Comparison of ENCODE assay signal across 8 cellular contexts in genomic region chr17:29590261-29590978, GRCh38. TPM values are rescaled to one million over a fixed set of nuclear protein-coding genes. Genes with fewer than 3 reads are reported as not detected.
A peak's percentile ranks its signal among the peaks of the same experiment; 100 is the strongest.
DNase-seq lines count a peak whose midpoint lies in the region; ATAC-seq, FAIRE-seq and TF ChIP-seq lines count a peak whose summit lies in the region.

No MANE protein-coding gene starts in this region.

- peak overlapping the region; percentile 64 for H3K4me2 ChIP-seq in trophoblast cell (ENCODE audit: low read length)

- no peak overlapping the region for H2AK5ac ChIP-seq in trophoblast cell (ENCODE audit: low read length)

- no peak overlapping the region for H2BK120ac ChIP-seq in trophoblast cell (ENCODE audit: insufficient read depth, low read length, poor library complexity)

- H3K4me3 ChIP-seq in BJ (ENCODE audit: low read depth, low read length) (peak overlapping the region; percentile 47), trophoblast cell (ENCODE audit: low read depth, low read length) (no peak overlapping the region)

- H2BK12ac ChIP-seq in trophoblast cell (ENCODE audit: low read length) = no peak overlapping the region

- H3K36me3 ChIP-seq in BJ (ENCODE audit: control insufficient read depth, insufficient read depth, low read length) (peaks cover 3% of the 10 kb centered on the region), trophoblast cell (ENCODE audit: control insufficient read depth in 1 of 2, insufficient read depth in 2 of 2, low read length in 2 of 2) (no peaks in the 10 kb centered on the region)

- TF ChIP-seq CTCF in BJ (IDR thresholded peaks at IDR 0.05; ENCODE audit: insufficient read depth, low read depth, low read length) (no peak), activated B cell treated with CpG ODN at 0.5 μM for 24 hours (IDR thresholded peaks at IDR 0.05) (no peak), D721Med (IDR thresholded peaks at IDR 0.05; ENCODE audit: insufficient read depth, missing control alignments) (no peak)

- H3K4me1 Mint-ChIP-seq in activated B cell treated with CpG ODN at 0.5 μM for 24 hours = peaks cover 67% of the 10 kb centered on the region

- POLR2A ChIA-PET in BJ (lab: Charles Lee) (interaction anchor here (0.7 kb wide), 1 partner anchor 218 kb away, joined by 5 read pairs; no protein-coding TSS in a partner anchor), activated B cell treated with CpG ODN at 0.5 μM for 24 hours (lab: Charles Lee) (interaction anchor here (0.7 to 3.4 kb wide), 8 partner anchors 10 to 27 kb away, joined by 3 to 32 read pairs (median 5); partner anchors contain the start of gene TP53I13)

- no peak overlapping the region for H2BK5ac ChIP-seq in trophoblast cell (ENCODE audit: low read depth, low read length, poor library complexity)

- no peak overlapping the region for H3K27ac ChIP-seq in trophoblast cell (ENCODE audit: low read depth, low read length)

- H3K23ac ChIP-seq in trophoblast cell (ENCODE audit: low read length) = no peak overlapping the region

- H3K79me2 ChIP-seq in trophoblast cell (ENCODE audit: control insufficient read depth, insufficient read depth, low read length, poor library complexity) = peaks cover 9% of the 10 kb centered on the region

- FAIRE-seq in HTR-8/SVneo (lab: Jason Lieb, UNC) (no peak), D721Med (lab: Jason Lieb, UNC) (no peak)

- WGBS in trophoblast cell (ENCODE audit: extremely low coverage, insufficient coverage, insufficient read length) = no CpG with 5 or more reads among the region's 28 CpGs

- H3K27me3 Mint-ChIP-seq in activated B cell treated with CpG ODN at 0.5 μM for 24 hours = no peaks in the 10 kb centered on the region

- H3K4me3 Mint-ChIP-seq in activated B cell treated with CpG ODN at 0.5 μM for 24 hours = peak overlapping the region; percentile 83

- no peak overlapping the region for H4K12ac ChIP-seq in trophoblast cell (ENCODE audit: low read depth, low read length)

- H3K9me3 ChIP-seq in trophoblast cell (ENCODE audit: insufficient read depth, low read depth, low read length) = no peaks in the 10 kb centered on the region

- no peak overlapping the region for H3K4ac ChIP-seq in trophoblast cell (ENCODE audit: low read depth, low read length)

- no peak overlapping the region for H3K18ac ChIP-seq in trophoblast cell (ENCODE audit: low read length)

- peak overlapping the region; percentile 78 for H3K27ac Mint-ChIP-seq in activated B cell treated with CpG ODN at 0.5 μM for 24 hours

- H3K4me1 ChIP-seq in trophoblast cell (ENCODE audit: control insufficient read depth in 1 of 2, insufficient read depth in 2 of 2, low read length in 2 of 2) = peaks cover 35 to 38% of the 10 kb centered on the region in 2 experiments

- no peak for DNase-seq in BJ (ENCODE audit: low read depth)
- peak; percentile 42 for DNase-seq in HTR-8/SVneo (ENCODE audit: insufficient read length, low spot score)
- no peak for DNase-seq in activated B cell treated with CpG ODN at 0.5 μM for 24 hours
- DNase-seq in fibroblast of peridontal ligament (ENCODE audit: extremely low read depth) = peak; percentile 60
- no peak for DNase-seq in trophoblast cell
- no peak for DNase-seq in D721Med (ENCODE audit: insufficient read length, low spot score)
- no peak for DNase-seq in NCI-H524 treated with DMSO at 0.1 percent for 48 hours (lab: John Stamatoyannopoulos, UW)

- H3K9me3 Mint-ChIP-seq in activated B cell treated with CpG ODN at 0.5 μM for 24 hours = no peaks in the 10 kb centered on the region

- H3K27me3 ChIP-seq in BJ (ENCODE audit: control insufficient read depth, insufficient read depth, low read length) (no peaks in the 10 kb centered on the region), trophoblast cell (ENCODE audit: insufficient read depth, low read length) (peaks cover 9% of the 10 kb centered on the region)

- peaks cover 3% of the 10 kb centered on the region for H3K36me3 Mint-ChIP-seq in activated B cell treated with CpG ODN at 0.5 μM for 24 hours (ENCODE audit: low read depth)

- no peak overlapping the region for H4K91ac ChIP-seq in trophoblast cell (ENCODE audit: low read depth, low read length)

- no peak overlapping the region for H3K9ac ChIP-seq in trophoblast cell (ENCODE audit: low read length)

- H2AFZ ChIP-seq in trophoblast cell (ENCODE audit: insufficient read depth, low read length, poor library complexity) = no peak overlapping the region

- no peak overlapping the region for H3K14ac ChIP-seq in trophoblast cell (ENCODE audit: low read length)

- ATAC-seq in activated B cell treated with CpG ODN at 0.5 μM for 24 hours (ENCODE audit: low read depth) (no peak), HG03196 (IDR thresholded peaks at IDR 0.05; ENCODE audit: unreplicated experiment) (no peak)

- intact Hi-C loops in activated B cell treated with CpG ODN at 0.5 μM for 24 hours (cut with micrococcal nuclease) = loop anchor here (10.0 kb wide), 1 partner anchor 636 kb away; the partner anchor contains the start of gene PHF12

- CTCF ChIA-PET in BJ (lab: Yijun Ruan, JAX) = interaction anchor here (0.7 to 4.7 kb wide), 13 partner anchors 10 to 466 kb away, joined by 3 to 61 read pairs (median 5); partner anchors contain the start of genes ABHD15 and TP53I13
- CTCF ChIA-PET in activated B cell treated with CpG ODN at 0.5 μM for 24 hours (lab: Charles Lee) = interaction anchor here (0.6 to 4.3 kb wide), 10 partner anchors 12 to 341 kb away, joined by 3 to 70 read pairs (median 10); partner anchors contain the start of gene SSH2

- H4K8ac ChIP-seq in trophoblast cell (ENCODE audit: low read depth, low read length) = peak overlapping the region; percentile 9

- peaks cover 7% of the 10 kb centered on the region for H3K79me1 ChIP-seq in trophoblast cell (ENCODE audit: low read length)

RNA-seq across cellular contexts. Expression of gene GIT1, which starts 1.0 kb away (rescaled TPM):
- polyA plus RNA-seq in BJ (2011; rRNA removed) = 21.6 and 32.0 TPM in 2 replicates
- 28.2 and 37.6 TPM in 2 replicates for polyA minus RNA-seq in BJ (2011; rRNA and poly(A)+ RNA removed)
- 41.7 and 45.3 TPM in 2 replicates for total RNA-seq in activated B cell treated with CpG ODN at 0.5 μM for 24 hours
- polyA plus RNA-seq in trophoblast cell (2013) = 33.6 and 35.0 TPM in 2 replicates

RNA-seq across cellular contexts. Expression of gene ANKRD13B, which starts 2.5 kb away (rescaled TPM):
- 1.9 and 3.1 TPM in 2 replicates for polyA plus RNA-seq in BJ (2011; rRNA removed)
- polyA minus RNA-seq in BJ (2011; rRNA and poly(A)+ RNA removed) = 2.9 and 3.7 TPM in 2 replicates
- 3.5 and 5.2 TPM in 2 replicates for total RNA-seq in activated B cell treated with CpG ODN at 0.5 μM for 24 hours
- polyA plus RNA-seq in trophoblast cell (2013) = 1.6 and 1.9 TPM in 2 replicates

RNA-seq across cellular contexts. Expression of gene TP53I13, which starts 21.9 kb away (rescaled TPM):
- 26.8 and 38.7 TPM in 2 replicates for polyA plus RNA-seq in BJ (2011; rRNA removed)
- polyA minus RNA-seq in BJ (2011; rRNA and poly(A)+ RNA removed) = 45.3 and 97.0 TPM in 2 replicates
- 65.1 and 71.2 TPM in 2 replicates for total RNA-seq in activated B cell treated with CpG ODN at 0.5 μM for 24 hours
- polyA plus RNA-seq in trophoblast cell (2013) = 17.1 and 19.5 TPM in 2 replicates

RNA-seq across cellular contexts. Expression of gene ABHD15, which starts 23.6 kb away (rescaled TPM):
- 5.2 and 5.8 TPM in 2 replicates for polyA plus RNA-seq in BJ (2011; rRNA removed)
- polyA minus RNA-seq in BJ (2011; rRNA and poly(A)+ RNA removed) = 4.6 and 7.3 TPM in 2 replicates
- 11.0 and 11.2 TPM in 2 replicates for total RNA-seq in activated B cell treated with CpG ODN at 0.5 μM for 24 hours
- 2.3 and 2.8 TPM in 2 replicates for polyA plus RNA-seq in trophoblast cell (2013)

RNA-seq across cellular contexts. Expression of gene CORO6, which starts 32.3 kb away (rescaled TPM):
- 8.0 and 19.3 TPM in 2 replicates for polyA plus RNA-seq in BJ (2011; rRNA removed)
- polyA minus RNA-seq in BJ (2011; rRNA and poly(A)+ RNA removed) = 12.4 and 14.2 TPM in 2 replicates
- 4.1 and 5.1 TPM in 2 replicates for total RNA-seq in activated B cell treated with CpG ODN at 0.5 μM for 24 hours
- 10.5 and 11.5 TPM in 2 replicates for polyA plus RNA-seq in trophoblast cell (2013)

Comparison
In these comparisons a context has a peak if more than half of its experiments do, and no peak if none do; other contexts are left out.
1. DNase-seq: peak in HTR-8/SVneo (single experiment) and fibroblast of peridontal ligament (single experiment); none in BJ (single experiment), activated B cell treated with CpG ODN at 0.5 μM for 24 hours (single experiment), trophoblast cell (0 of 2), D721Med (single experiment) and NCI-H524 treated with DMSO at 0.1 percent for 48 hours (single experiment).